Comparison of ENCODE assay signal across 9 cellular contexts in the genomic region with DNA sequence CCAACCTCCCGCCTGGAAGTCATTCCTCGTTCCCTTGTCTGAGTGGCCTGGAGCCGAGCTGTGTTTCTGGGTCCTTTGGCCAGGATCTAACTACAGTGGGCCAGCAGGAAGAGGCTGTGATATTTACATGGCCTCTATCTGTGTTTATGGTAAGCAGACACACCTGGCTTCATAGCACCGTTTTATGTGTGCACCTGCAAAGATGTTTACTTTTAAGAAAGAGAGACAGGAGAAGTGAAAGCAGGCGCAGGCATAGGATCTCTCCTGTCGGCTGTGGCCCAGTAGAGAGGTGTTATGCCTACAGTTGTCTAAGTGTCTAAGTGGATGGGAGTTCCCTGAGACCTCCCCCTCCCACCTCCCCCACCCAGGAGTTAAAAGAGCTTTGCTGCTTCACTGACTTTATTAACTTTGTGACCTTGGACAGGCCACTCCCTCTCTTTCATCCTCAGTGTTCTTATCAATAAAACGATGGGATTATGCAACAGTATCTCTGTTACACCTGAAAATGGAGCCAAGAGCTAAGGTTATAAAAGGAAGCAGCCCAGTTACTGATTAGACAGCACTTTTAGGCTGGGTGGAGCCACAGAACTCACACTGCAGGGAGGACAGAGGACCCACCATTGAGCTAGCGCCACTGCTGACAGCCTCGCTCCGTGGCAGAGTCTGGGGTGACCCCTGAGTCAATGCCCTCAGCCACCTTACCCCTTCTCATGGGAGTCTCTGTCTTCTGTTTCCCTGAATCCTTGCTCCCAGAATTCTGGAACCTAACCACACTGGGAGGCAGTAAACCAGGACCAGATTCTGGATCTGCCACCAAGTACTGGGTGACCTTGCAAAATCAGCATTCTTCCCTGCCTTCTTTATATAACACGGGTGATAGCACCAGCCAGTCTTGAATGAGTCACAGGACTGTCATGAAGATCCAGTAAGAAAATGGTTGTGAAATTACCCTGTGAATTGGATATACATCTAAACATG. TPM values are rescaled to one million over a fixed set of nuclear protein-coding genes. Genes with fewer than 3 reads are reported as not detected.
DNase-seq lines count a peak whose midpoint lies in the region; ATAC-seq and TF ChIP-seq lines count a peak whose summit lies in the region.
"Had no signal": no experiment of that assay in that cellular context is flagged by ENCODE, and none has a peak within 500 bp of the region (broad histone marks: within the 10 kb centered on the region; RNA-seq: fewer than 3 reads in every experiment).

No MANE protein-coding gene starts in this region.

- H3K36me3 ChIP-seq in mesenchymal stem cell (ENCODE audit: control insufficient read depth in 1 of 2, insufficient read depth in 2 of 2, low read depth in 1 of 2, low read length in 2 of 2), result no peaks in the 10 kb centered on the region
- H3K36me3 ChIP-seq in Karpas-422 (ENCODE audit: insufficient read depth, low read length), result no peaks in the 10 kb centered on the region

- H3K27me3 ChIP-seq in mesenchymal stem cell (ENCODE audit: control insufficient read depth in 1 of 2, insufficient read depth in 1 of 2, low read length in 2 of 2) (peaks cover 0 to 4% of the 10 kb centered on the region in 2 experiments), Karpas-422 (ENCODE audit: low read length) (no peaks in the 10 kb centered on the region)

- no peaks in the 10 kb centered on the region for H3K79me1 ChIP-seq in mesenchymal stem cell (replicated peaks; ENCODE audit: low read length, poor library complexity, severe bottlenecking)

- H2BK15ac ChIP-seq in mesenchymal stem cell (ENCODE audit: low read depth, poor library complexity, severe bottlenecking), result no peak overlapping the region

- no peak overlapping the region for H2BK120ac ChIP-seq in mesenchymal stem cell (ENCODE audit: low read depth, low read length)

- in situ Hi-C loops in KBM-7 (cut with MboI; ENCODE audit: low pct_unique_long_range_greater_than_20kb, low sequenced_read_pairs), result no loop called here

- H3K4ac ChIP-seq in mesenchymal stem cell (ENCODE audit: low read depth in 1 of 2, low read length in 2 of 2), result no peak overlapping the region

- H3K4me3 ChIP-seq in AG04449 (ENCODE audit: low read depth, low read length) (no peak overlapping the region), mesenchymal stem cell (ENCODE audit: insufficient read depth in 1 of 2, low read depth in 1 of 2, low read length in 2 of 2) (no peak overlapping the region), Karpas-422 (ENCODE audit: low read length) (no peak overlapping the region)

- WGBS in mesenchymal stem cell, result 81% methylated on average over 8 of the region's 11 CpGs

- no peaks in the 10 kb centered on the region for H3K79me2 ChIP-seq in Karpas-422 (ENCODE audit: low read length)

- no peak overlapping the region for H2BK5ac ChIP-seq in mesenchymal stem cell (ENCODE audit: low read depth, low read length, poor library complexity, severe bottlenecking)

- no peak overlapping the region for H3K4me2 ChIP-seq in mesenchymal stem cell (ENCODE audit: low read length, poor library complexity, severe bottlenecking)
- no peak overlapping the region for H3K4me2 ChIP-seq in Karpas-422 (ENCODE audit: low read depth, low read length, poor library complexity, severe bottlenecking)

- no peaks in the 10 kb centered on the region for H3K9me3 ChIP-seq in mesenchymal stem cell (ENCODE audit: control insufficient read depth, low read length)
- H3K9me3 ChIP-seq in Karpas-422 (ENCODE audit: low read length), result no peaks in the 10 kb centered on the region

- ATAC-seq in GM21619 (IDR thresholded peaks at IDR 0.05; ENCODE audit: unreplicated experiment) (peak; percentile 55), GM18867 (IDR thresholded peaks at IDR 0.05; ENCODE audit: unreplicated experiment) (no peak)

- CTCF ChIA-PET in AG04449 (lab: Yijun Ruan, JAX), result no interaction called here

- H4K91ac ChIP-seq in mesenchymal stem cell (ENCODE audit: low read length), result no peak overlapping the region

- H3K9ac ChIP-seq in mesenchymal stem cell (ENCODE audit: low read length) (no peak overlapping the region), Karpas-422 (ENCODE audit: low read length) (no peak overlapping the region)

- H3K9me2 ChIP-seq in Karpas-422 (replicated peaks; ENCODE audit: insufficient read depth, low read length), result no peaks in the 10 kb centered on the region

- H2AFZ ChIP-seq in mesenchymal stem cell (ENCODE audit: low read depth, low read length) (no peak overlapping the region), Karpas-422 (ENCODE audit: low read length) (no peak overlapping the region)

- DNase-seq in AG04449 (ENCODE audit: low read depth, low spot score), result peak; percentile 51
- peak; percentile 23 for DNase-seq in NCI-H128 (lab: John Stamatoyannopoulos, UW; ENCODE audit: unreplicated experiment)
- DNase-seq in mesenchymal stem cell, result peak; percentile 66
- no peak for DNase-seq in KBM-7
- no peak for DNase-seq in Karpas-422

- H3K4me1 ChIP-seq in mesenchymal stem cell (ENCODE audit: control insufficient read depth, insufficient read depth, low read depth, low read length) (peaks cover 23% of the 10 kb centered on the region), Karpas-422 (ENCODE audit: low read length) (peaks cover 9% of the 10 kb centered on the region; the same call in 1 of the 2 replicates)

- H2BK12ac ChIP-seq in mesenchymal stem cell (ENCODE audit: low read length in 2 of 2), result no peak overlapping the region

- H3K18ac ChIP-seq in mesenchymal stem cell (ENCODE audit: low read depth in 1 of 2, low read length in 2 of 2), result no peak overlapping the region

- no peaks in the 10 kb centered on the region for H4K20me1 ChIP-seq in Karpas-422 (ENCODE audit: insufficient read depth, low read depth, low read length)

- no peak for TF ChIP-seq CTCF in AG04449 (IDR thresholded peaks at IDR 0.05; ENCODE audit: insufficient read depth, low read length, missing control alignments)

- H2AK5ac ChIP-seq in mesenchymal stem cell (ENCODE audit: low read length, severe bottlenecking), result no peak overlapping the region

- H3K23ac ChIP-seq in mesenchymal stem cell (ENCODE audit: low read length in 2 of 2), result no peak overlapping the region

- no peak overlapping the region for H3K14ac ChIP-seq in mesenchymal stem cell (ENCODE audit: low read length in 2 of 2)

- H3K27ac ChIP-seq in angular gyrus (ENCODE audit: low read depth, low read length) (peak overlapping the region; percentile 23), mesenchymal stem cell (ENCODE audit: low read length, poor library complexity, severe bottlenecking) (no peak overlapping the region), Karpas-422 (ENCODE audit: low read length) (no peak overlapping the region)

- POLR2A ChIA-PET in AG04449 (lab: Yijun Ruan, JAX), result no interaction called here

- no peak overlapping the region for H4K8ac ChIP-seq in mesenchymal stem cell (ENCODE audit: low read length)

RNA-seq across cellular contexts. Expression of gene ST14, which starts 22.0 kb away (rescaled TPM):
- not detected for polyA plus RNA-seq in mesenchymal stem cell (2013, experiment 1 of 2)
- not detected for polyA plus RNA-seq in mesenchymal stem cell (2013, experiment 2 of 2)
- total RNA-seq in Karpas-422 (2014; rRNA removed; shearing (Covaris generic); ENCODE audit: low replicate concordance), result 0.18 and 0.30 TPM in 2 replicates
- total RNA-seq: Daoy had no signal

Comparison
In these comparisons a context has a peak if more than half of its experiments do, and no peak if none do; other contexts are left out.
1. DNase-seq: peak in AG04449 (single experiment), NCI-H128 (single experiment) and mesenchymal stem cell (single experiment); none in KBM-7 (single experiment) and Karpas-422 (single experiment).